Comparison of ENCODE assay signal across 8 cellular contexts in genomic region chr6:144285548-144285797, GRCh38. TPM values are rescaled to one million over a fixed set of nuclear protein-coding genes. Genes with fewer than 3 reads are reported as not detected.
A peak's percentile ranks its signal among the peaks of the same experiment; 100 is the strongest.
DNase-seq lines count a peak whose midpoint lies in the region; ATAC-seq and TF ChIP-seq lines count a peak whose summit lies in the region.

No MANE protein-coding gene starts in this region.

- BruUV-seq in IMR-90 (replicated peaks; lab: Mats Ljungman, UMichigan): no TSS peak

- DNase-seq in activated naive CD4-positive, alpha-beta T cell treated with anti-CD3 and anti-CD28 coated beads, Interleukin-2, amount 10 ng/mL, durations not matched to agents 7 days and 5 days: peak; percentile 40
- DNase-seq in activated naive CD4-positive, alpha-beta T cell treated with anti-CD3 and anti-CD28 coated beads, Interleukin-2, amount 50 U/mL, for 16 hours: no peak
- DNase-seq in IMR-90: no peak
- DNase-seq in naive thymus-derived CD8-positive, alpha-beta T cell: peak in 3 of 10 donors; percentile 2 to 37 (median 33)
- no peak for DNase-seq in NCI-H2029 (lab: John Stamatoyannopoulos, UW)
- DNase-seq in BE2C: no peak
- no peak for DNase-seq in cerebellum (ENCODE audit: low spot score)

- peak overlapping the region; percentile 78 for H4K91ac ChIP-seq in IMR-90 (ENCODE audit: insufficient read depth, low read depth, low read length)

- POLR2A ChIA-PET in IMR-90 (lab: Charles Lee; ENCODE audit: unreplicated experiment): interaction anchor here (0.6 kb wide), 1 partner anchor 131 kb away, joined by 3 read pairs; no protein-coding TSS in a partner anchor
- POLR2A ChIA-PET in naive thymus-derived CD8-positive, alpha-beta T cell (lab: Charles Lee): interaction anchor here (0.6 to 1.4 kb wide), 2 partner anchors 58 to 137 kb away, joined by 3 to 4 read pairs; no protein-coding TSS in a partner anchor

- intact Hi-C loops in IMR-90 (cut with micrococcal nuclease): loop anchor here (1.0 to 5.0 kb wide), 4 partner anchors 69 to 262 kb away; no protein-coding TSS in a partner anchor

- peak overlapping the region; percentile 95 for H2AFZ ChIP-seq in IMR-90 (replicated peaks; ENCODE audit: low read length, poor library complexity)

- dilution Hi-C loops in IMR-90 (cut with HindIII; ENCODE audit: low sequenced_read_pairs, unreplicated experiment): no loop called here

- peak overlapping the region; percentile 71 for H3K27ac Mint-ChIP-seq in activated naive CD4-positive, alpha-beta T cell treated with anti-CD3 and anti-CD28 coated beads, Interleukin-2, amount 10 ng/mL, durations not matched to agents 7 days and 5 days
- peak overlapping the region in 7 of 10 donors; percentile 12 to 88 (median 28) for H3K27ac Mint-ChIP-seq in naive thymus-derived CD8-positive, alpha-beta T cell

- in situ Hi-C loops in IMR-90 (cut with MboI; ENCODE audit: low sequenced_read_pairs): loop anchor here (5.0 kb wide), 1 partner anchor 197 kb away; no protein-coding TSS in a partner anchor

- no peaks in the 10 kb centered on the region for H3K27me3 ChIP-seq in IMR-90 (ENCODE audit: control insufficient read depth, insufficient read depth, low read length)
- H3K27me3 ChIP-seq in BE2C: peaks cover 64% of the 10 kb centered on the region

- peak overlapping the region; percentile 89 for H3K4ac ChIP-seq in IMR-90 (ENCODE audit: low read depth, low read length)

- H3K14ac ChIP-seq in IMR-90 (replicated peaks; ENCODE audit: low read depth, low read length): 0 out of 2 replicates have a peak overlapping the region, but pooled peaks have one; percentile 85

- peak overlapping the region; percentile 84 for H3K27ac ChIP-seq in IMR-90 (ENCODE audit: insufficient read depth, low read length)
- H3K27ac ChIP-seq in cingulate gyrus (ENCODE audit: low read depth, low read length): peak overlapping the region; percentile 79

- H3K9me3 Mint-ChIP-seq in activated naive CD4-positive, alpha-beta T cell treated with anti-CD3 and anti-CD28 coated beads, Interleukin-2, amount 10 ng/mL, durations not matched to agents 7 days and 5 days: no peaks in the 10 kb centered on the region
- no peaks in the 10 kb centered on the region for H3K9me3 Mint-ChIP-seq in naive thymus-derived CD8-positive, alpha-beta T cell

- peak overlapping the region; percentile 64; the same call in 1 of the 3 replicates for H2BK15ac ChIP-seq in IMR-90 (ENCODE audit: low read depth, low read length)

- peak overlapping the region; percentile 83 for H3K4me3 Mint-ChIP-seq in activated naive CD4-positive, alpha-beta T cell treated with anti-CD3 and anti-CD28 coated beads, Interleukin-2, amount 10 ng/mL, durations not matched to agents 7 days and 5 days
- H3K4me3 Mint-ChIP-seq in naive thymus-derived CD8-positive, alpha-beta T cell: peak overlapping the region; percentile 91 to 99 (median 94)

- H3K27me3 Mint-ChIP-seq in activated naive CD4-positive, alpha-beta T cell treated with anti-CD3 and anti-CD28 coated beads, Interleukin-2, amount 10 ng/mL, durations not matched to agents 7 days and 5 days: peaks cover 65% of the 10 kb centered on the region
- peaks cover 5 to 24% (median 13%) of the 10 kb centered on the region in 5 donors for H3K27me3 Mint-ChIP-seq in naive thymus-derived CD8-positive, alpha-beta T cell

- H3K36me3 ChIP-seq in IMR-90 (ENCODE audit: control insufficient read depth, insufficient read depth, low read length) (no peaks in the 10 kb centered on the region), BE2C (no peaks in the 10 kb centered on the region)

- H3K4me1 Mint-ChIP-seq in activated naive CD4-positive, alpha-beta T cell treated with anti-CD3 and anti-CD28 coated beads, Interleukin-2, amount 10 ng/mL, durations not matched to agents 7 days and 5 days: peaks cover 28% of the 10 kb centered on the region
- peaks cover 15 to 27% (median 21%) of the 10 kb centered on the region in 4 donors for H3K4me1 Mint-ChIP-seq in naive thymus-derived CD8-positive, alpha-beta T cell

- H4K5ac ChIP-seq in IMR-90 (ENCODE audit: low read depth, low read length): no peak overlapping the region; the same call in 1 of the 2 replicates

- peak overlapping the region; percentile 62 to 67; a peak in 2 of 4 replicates for H4K8ac ChIP-seq in IMR-90 (ENCODE audit: low read depth in 2 of 2, low read length in 2 of 2)

- H2BK5ac ChIP-seq in IMR-90 (ENCODE audit: low read depth, low read length, poor library complexity, severe bottlenecking): peak overlapping the region; percentile 76

- CTCF ChIA-PET in activated naive CD4-positive, alpha-beta T cell treated with anti-CD3 and anti-CD28 coated beads, Interleukin-2, amount 10 ng/mL, durations not matched to agents 7 days and 5 days (lab: Charles Lee): interaction anchor here (0.7 to 1.4 kb wide), 3 partner anchors 21 to 196 kb away, joined by 3 to 7 read pairs (median 4); no protein-coding TSS in a partner anchor
- CTCF ChIA-PET in IMR-90 (lab: Yijun Ruan, JAX): interaction anchor here (1.1 kb wide), 1 partner anchor 19 kb away, joined by 4 read pairs; no protein-coding TSS in a partner anchor

- no CpG with 5 or more reads among the region's 15 CpGs for WGBS in IMR-90 (ENCODE audit: extremely low coverage in 2 of 2, insufficient read length in 1 of 2), 2 experiments

- H3K9me3 ChIP-seq in IMR-90 (ENCODE audit: control insufficient read depth, insufficient read depth, low read length): no peaks in the 10 kb centered on the region
- H3K9me3 ChIP-seq in BE2C: no peaks in the 10 kb centered on the region

- H3K4me2 ChIP-seq in IMR-90 (ENCODE audit: low read depth, low read length): peak overlapping the region; percentile 80

- H3K4me1 ChIP-seq in IMR-90 (ENCODE audit: control insufficient read depth, insufficient read depth, low read length) (no peaks in the 10 kb centered on the region; the same call in 1 of the 2 replicates), BE2C (no peaks in the 10 kb centered on the region)

- H3K4me3 ChIP-seq in IMR-90 (ENCODE audit: insufficient read depth, low read depth, low read length) (peak overlapping the region; percentile 67), BE2C (ENCODE audit: low read depth, low read length) (no peak overlapping the region)

- no peak for TF ChIP-seq RAD21 in IMR-90 (IDR thresholded peaks at IDR 0.05; ENCODE audit: low read length)

- no peak; the same call in 1 of the 2 replicates for ATAC-seq in IMR-90 (ENCODE audit: low read depth)
- ATAC-seq in naive thymus-derived CD8-positive, alpha-beta T cell: peak in 1 of 2 donors; percentile 43

- H2AK5ac ChIP-seq in IMR-90 (ENCODE audit: low read depth, low read length): 0 out of 2 replicates have a peak overlapping the region, but pooled peaks have one; percentile 49

- no peak overlapping the region for H2BK20ac ChIP-seq in IMR-90 (ENCODE audit: low read depth, low read length)

- H4K20me1 ChIP-seq in IMR-90 (ENCODE audit: insufficient read depth, low read length): peaks cover 6% of the 10 kb centered on the region; the same call in 1 of the 2 replicates

- H2AK9ac ChIP-seq in IMR-90 (replicated peaks; ENCODE audit: low read depth, low read length, poor library complexity): peak overlapping the region; percentile 90

- H3K9me1 ChIP-seq in IMR-90 (ENCODE audit: insufficient read depth, low read length): peaks cover 7% of the 10 kb centered on the region; the same call in 1 of the 2 replicates

- no peaks in the 10 kb centered on the region for H3K36me3 Mint-ChIP-seq in activated naive CD4-positive, alpha-beta T cell treated with anti-CD3 and anti-CD28 coated beads, Interleukin-2, amount 10 ng/mL, durations not matched to agents 7 days and 5 days
- no peaks in the 10 kb centered on the region for H3K36me3 Mint-ChIP-seq in naive thymus-derived CD8-positive, alpha-beta T cell

- H3K9ac ChIP-seq in IMR-90 (ENCODE audit: low read depth, low read length): peak overlapping the region; percentile 87

- no peak overlapping the region for H3K23ac ChIP-seq in IMR-90 (ENCODE audit: low read depth, low read length)

- peaks cover 18 to 33% of the 10 kb centered on the region in 2 experiments for H3K79me1 ChIP-seq in IMR-90 (ENCODE audit: low read depth in 1 of 2, low read length in 2 of 2)

- TF ChIP-seq CTCF in IMR-90 (conservative IDR thresholded peaks at IDR 0.05; ENCODE audit: low read depth, low read length): no peak
- no peak for TF ChIP-seq CTCF in BE2C (IDR thresholded peaks at IDR 0.05; ENCODE audit: low read depth, low read length)

- peak overlapping the region; percentile 16 for H3K18ac ChIP-seq in IMR-90 (ENCODE audit: low read depth, low read length)

- no peak for TF ChIP-seq POLR2A in IMR-90 (IDR thresholded peaks at IDR 0.05; ENCODE audit: low read depth, low read length)

- peak overlapping the region; percentile 73; the same call in 1 of the 2 replicates for H2BK120ac ChIP-seq in IMR-90 (ENCODE audit: low read depth, low read length)

- H3K56ac ChIP-seq in IMR-90 (ENCODE audit: extremely low read depth, insufficient read depth, low read length): peak overlapping the region; percentile 75

TF ChIP-seq in IMR-90, 13 proteins besides CTCF, POLR2A, EP300 and RAD21:
- TF ChIP-seq SMC3 (IDR thresholded peaks at IDR 0.05; ENCODE audit: low read depth, low read length) (no peak), CEBPB (IDR thresholded peaks at IDR 0.05; ENCODE audit: low read depth, low read length) (peak; percentile 91)
TF ChIP-seq in IMR-90: peak in this region for 1.

RNA-seq across cellular contexts. Expression of gene UTRN, which starts 0.3 kb away (rescaled TPM):
- total RNA-seq in IMR-90 (2012; rRNA removed) (83.5 and 91.4 TPM in 2 replicates), cerebellum (53.7 TPM)
- polyA plus RNA-seq in IMR-90 (2012; rRNA removed): 17.3 and 18.7 TPM in 2 replicates
- 6.6 and 11.2 TPM in 2 replicates for polyA plus RNA-seq in IMR-90 (2012; cell fraction: cytosol; rRNA removed)
- polyA plus RNA-seq in IMR-90 (2012; cell fraction: nucleus; rRNA removed; ENCODE audit: low replicate concordance): 11.9 and 27.9 TPM in 2 replicates
- total RNA-seq in naive thymus-derived CD8-positive, alpha-beta T cell: 100 to 1,000 TPM; 140 to 153 TPM
- polyA plus RNA-seq in naive thymus-derived CD8-positive, alpha-beta T cell: 10 to 100 TPM; 37.9 to 40.3 (median 38.2) TPM
- polyA plus RNA-seq in BE2C (2012; ENCODE audit: insufficient read depth, insufficient read length, low read depth): 35.0 TPM
